Comparison of ENCODE assay signal across 1 cellular context in genomic region chr12:50764116-50764860, GRCh38.
A peak's percentile ranks its signal among the peaks of the same experiment; 100 is the strongest.
TF ChIP-seq lines count a peak whose summit lies in the region.

No MANE protein-coding gene starts in this region.

TF ChIP-seq in HepG2, 621 proteins besides CTCF, POLR2A, EP300 and RAD21 (continued from another document and continues in another):
- TF ChIP-seq, protein P1, sequence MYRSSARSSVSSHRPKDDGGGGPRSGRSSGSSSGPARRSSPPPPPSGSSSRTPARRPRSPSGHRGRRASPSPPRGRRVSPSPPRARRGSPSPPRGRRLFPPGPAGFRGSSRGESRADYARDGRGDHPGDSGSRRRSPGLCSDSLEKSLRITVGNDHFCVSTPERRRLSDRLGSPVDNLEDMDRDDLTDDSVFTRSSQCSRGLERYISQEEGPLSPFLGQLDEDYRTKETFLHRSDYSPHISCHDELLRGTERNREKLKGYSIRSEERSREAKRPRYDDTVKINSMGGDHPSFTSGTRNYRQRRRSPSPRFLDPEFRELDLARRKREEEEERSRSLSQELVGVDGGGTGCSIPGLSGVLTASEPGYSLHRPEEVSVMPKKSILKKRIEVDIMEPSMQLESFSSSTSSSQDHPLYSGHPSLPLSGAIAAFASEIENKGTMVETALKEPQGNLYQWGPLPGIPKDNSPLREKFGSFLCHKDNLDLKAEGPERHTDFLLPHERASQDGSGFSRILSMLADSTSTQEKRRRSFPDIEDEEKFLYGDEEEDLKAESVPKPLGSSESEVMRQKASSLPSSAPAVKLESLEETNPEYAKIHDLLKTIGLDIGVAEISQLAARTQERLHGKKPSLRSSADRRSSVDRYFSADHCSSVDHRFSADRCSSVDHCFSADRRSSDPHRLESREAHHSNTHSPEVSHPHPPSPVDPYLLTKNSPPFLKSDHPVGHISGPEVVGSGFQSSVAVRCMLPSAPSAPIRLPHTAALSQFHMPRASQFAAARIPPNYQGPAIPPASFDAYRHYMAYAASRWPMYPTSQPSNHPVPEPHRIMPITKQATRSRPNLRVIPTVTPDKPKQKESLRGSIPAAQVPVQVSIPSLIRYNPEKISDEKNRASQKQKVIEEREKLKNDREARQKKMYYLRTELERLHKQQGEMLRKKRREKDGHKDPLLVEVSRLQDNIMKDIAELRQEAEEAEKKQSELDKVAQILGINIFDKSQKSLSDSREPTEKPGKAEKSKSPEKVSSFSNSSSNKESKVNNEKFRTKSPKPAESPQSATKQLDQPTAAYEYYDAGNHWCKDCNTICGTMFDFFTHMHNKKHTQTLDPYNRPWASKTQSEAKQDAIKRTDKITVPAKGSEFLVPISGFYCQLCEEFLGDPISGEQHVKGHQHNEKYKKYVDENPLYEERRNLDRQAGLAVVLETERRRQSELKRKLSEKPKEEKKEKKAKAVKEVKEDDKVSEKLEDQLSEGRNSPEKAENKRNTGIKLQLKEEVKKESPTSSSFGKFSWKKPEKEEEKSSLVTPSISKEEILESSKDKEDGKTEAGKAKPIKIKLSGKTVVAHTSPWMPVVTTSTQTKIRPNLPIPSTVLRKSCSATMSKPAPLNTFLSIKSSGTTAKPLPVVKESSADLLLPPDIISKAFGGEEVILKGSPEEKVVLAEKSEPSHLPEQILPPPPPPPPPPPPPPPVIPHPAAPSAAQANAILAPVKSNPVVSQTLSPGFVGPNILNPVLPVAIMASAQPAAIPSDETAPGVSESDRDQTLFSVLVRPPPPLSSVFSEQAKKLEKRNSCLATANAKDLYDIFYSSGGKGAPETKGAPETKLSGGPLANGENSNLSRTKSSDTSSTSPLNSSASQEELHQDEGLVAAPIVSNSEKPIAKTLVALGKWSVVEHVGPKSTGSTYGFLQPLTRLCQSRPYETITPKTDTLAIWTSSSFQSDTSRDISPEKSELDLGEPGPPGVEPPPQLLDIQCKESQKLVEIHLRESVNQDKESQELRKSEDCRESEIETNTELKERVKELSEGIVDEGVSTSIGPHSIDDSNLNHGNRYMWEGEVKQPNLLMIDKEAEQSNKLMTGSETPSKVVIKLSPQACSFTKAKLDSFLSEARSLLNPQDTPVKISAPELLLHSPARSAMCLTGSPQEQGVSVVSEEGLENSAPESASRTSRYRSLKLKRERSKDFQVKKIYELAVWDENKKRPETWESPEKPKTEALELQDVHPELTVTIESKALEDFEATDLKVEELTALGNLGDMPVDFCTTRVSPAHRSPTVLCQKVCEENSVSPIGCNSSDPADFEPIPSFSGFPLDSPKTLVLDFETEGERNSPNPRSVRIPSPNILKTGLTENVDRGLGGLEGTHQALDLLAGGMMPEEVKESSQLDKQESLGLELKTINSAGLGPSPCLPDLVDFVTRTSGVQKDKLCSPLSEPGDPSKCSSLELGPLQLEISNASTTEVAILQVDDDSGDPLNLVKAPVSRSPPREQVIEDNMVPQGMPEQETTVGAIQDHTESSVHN (CRISPR knock-in tag; IDR thresholded peaks at IDR 0.05), result no peak
- no peak for TF ChIP-seq ZNF180 (CRISPR knock-in tag; IDR thresholded peaks at IDR 0.05; ENCODE audit: borderline replicate concordance, low read depth)
- no peak for TF ChIP-seq RARA (CRISPR knock-in tag; IDR thresholded peaks at IDR 0.05)
- TF ChIP-seq HNRNPLL (IDR thresholded peaks at IDR 0.05; ENCODE audit: low read depth, low read length, poor library complexity, severe bottlenecking), result peak; percentile 70
- TF ChIP-seq PHB2 (IDR thresholded peaks at IDR 0.05; ENCODE audit: partially characterized antibody), result no peak
- TF ChIP-seq, protein P2, sequence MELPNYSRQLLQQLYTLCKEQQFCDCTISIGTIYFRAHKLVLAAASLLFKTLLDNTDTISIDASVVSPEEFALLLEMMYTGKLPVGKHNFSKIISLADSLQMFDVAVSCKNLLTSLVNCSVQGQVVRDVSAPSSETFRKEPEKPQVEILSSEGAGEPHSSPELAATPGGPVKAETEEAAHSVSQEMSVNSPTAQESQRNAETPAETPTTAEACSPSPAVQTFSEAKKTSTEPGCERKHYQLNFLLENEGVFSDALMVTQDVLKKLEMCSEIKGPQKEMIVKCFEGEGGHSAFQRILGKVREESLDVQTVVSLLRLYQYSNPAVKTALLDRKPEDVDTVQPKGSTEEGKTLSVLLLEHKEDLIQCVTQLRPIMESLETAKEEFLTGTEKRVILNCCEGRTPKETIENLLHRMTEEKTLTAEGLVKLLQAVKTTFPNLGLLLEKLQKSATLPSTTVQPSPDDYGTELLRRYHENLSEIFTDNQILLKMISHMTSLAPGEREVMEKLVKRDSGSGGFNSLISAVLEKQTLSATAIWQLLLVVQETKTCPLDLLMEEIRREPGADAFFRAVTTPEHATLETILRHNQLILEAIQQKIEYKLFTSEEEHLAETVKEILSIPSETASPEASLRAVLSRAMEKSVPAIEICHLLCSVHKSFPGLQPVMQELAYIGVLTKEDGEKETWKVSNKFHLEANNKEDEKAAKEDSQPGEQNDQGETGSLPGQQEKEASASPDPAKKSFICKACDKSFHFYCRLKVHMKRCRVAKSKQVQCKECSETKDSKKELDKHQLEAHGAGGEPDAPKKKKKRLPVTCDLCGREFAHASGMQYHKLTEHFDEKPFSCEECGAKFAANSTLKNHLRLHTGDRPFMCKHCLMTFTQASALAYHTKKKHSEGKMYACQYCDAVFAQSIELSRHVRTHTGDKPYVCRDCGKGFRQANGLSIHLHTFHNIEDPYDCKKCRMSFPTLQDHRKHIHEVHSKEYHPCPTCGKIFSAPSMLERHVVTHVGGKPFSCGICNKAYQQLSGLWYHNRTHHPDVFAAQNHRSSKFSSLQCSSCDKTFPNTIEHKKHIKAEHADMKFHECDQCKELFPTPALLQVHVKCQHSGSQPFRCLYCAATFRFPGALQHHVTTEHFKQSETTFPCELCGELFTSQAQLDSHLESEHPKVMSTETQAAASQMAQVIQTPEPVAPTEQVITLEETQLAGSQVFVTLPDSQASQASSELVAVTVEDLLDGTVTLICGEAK (IDR thresholded peaks at IDR 0.05), result no peak
- TF ChIP-seq, protein P2 (CRISPR knock-in tag; IDR thresholded peaks at IDR 0.05), result peak; percentile 2; the same call in 1 of the 2 replicates
- TF ChIP-seq CBX1 (IDR thresholded peaks at IDR 0.05; ENCODE audit: low read depth), result no peak
- TF ChIP-seq GFI1 (CRISPR knock-in tag; IDR thresholded peaks at IDR 0.05; ENCODE audit: borderline replicate concordance), result 0 out of 2 replicates have a peak, but pooled peaks have one; percentile 20
- no peak for TF ChIP-seq SMAD1 (CRISPR knock-in tag; IDR thresholded peaks at IDR 0.05; ENCODE audit: borderline replicate concordance, low read depth)
- no peak for TF ChIP-seq TEAD3 (CRISPR knock-in tag; optimal IDR thresholded peaks at IDR 0.05; ENCODE audit: borderline replicate concordance)
- TF ChIP-seq TERF1 (CRISPR knock-in tag; IDR thresholded peaks at IDR 0.05), result no peak
- TF ChIP-seq IKZF5 (CRISPR knock-in tag; IDR thresholded peaks at IDR 0.05), result peak; percentile 41; the same call in 1 of the 2 replicates
- TF ChIP-seq REPIN1 (CRISPR knock-in tag; IDR thresholded peaks at IDR 0.05; ENCODE audit: borderline replicate concordance, low read depth), result 0 out of 2 replicates have a peak, but pooled peaks have one; percentile 36
- TF ChIP-seq, protein P3, sequence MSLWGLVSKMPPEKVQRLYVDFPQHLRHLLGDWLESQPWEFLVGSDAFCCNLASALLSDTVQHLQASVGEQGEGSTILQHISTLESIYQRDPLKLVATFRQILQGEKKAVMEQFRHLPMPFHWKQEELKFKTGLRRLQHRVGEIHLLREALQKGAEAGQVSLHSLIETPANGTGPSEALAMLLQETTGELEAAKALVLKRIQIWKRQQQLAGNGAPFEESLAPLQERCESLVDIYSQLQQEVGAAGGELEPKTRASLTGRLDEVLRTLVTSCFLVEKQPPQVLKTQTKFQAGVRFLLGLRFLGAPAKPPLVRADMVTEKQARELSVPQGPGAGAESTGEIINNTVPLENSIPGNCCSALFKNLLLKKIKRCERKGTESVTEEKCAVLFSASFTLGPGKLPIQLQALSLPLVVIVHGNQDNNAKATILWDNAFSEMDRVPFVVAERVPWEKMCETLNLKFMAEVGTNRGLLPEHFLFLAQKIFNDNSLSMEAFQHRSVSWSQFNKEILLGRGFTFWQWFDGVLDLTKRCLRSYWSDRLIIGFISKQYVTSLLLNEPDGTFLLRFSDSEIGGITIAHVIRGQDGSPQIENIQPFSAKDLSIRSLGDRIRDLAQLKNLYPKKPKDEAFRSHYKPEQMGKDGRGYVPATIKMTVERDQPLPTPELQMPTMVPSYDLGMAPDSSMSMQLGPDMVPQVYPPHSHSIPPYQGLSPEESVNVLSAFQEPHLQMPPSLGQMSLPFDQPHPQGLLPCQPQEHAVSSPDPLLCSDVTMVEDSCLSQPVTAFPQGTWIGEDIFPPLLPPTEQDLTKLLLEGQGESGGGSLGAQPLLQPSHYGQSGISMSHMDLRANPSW (CRISPR knock-in tag; IDR thresholded peaks at IDR 0.05; ENCODE audit: borderline replicate concordance), result no peak
- peak; percentile 43; the same call in 1 of the 2 replicates for TF ChIP-seq ZNF790 (CRISPR knock-in tag; IDR thresholded peaks at IDR 0.05; ENCODE audit: borderline replicate concordance)
- no peak; the same call in 1 of the 2 replicates for TF ChIP-seq ZNF431 (CRISPR knock-in tag; IDR thresholded peaks at IDR 0.05; ENCODE audit: borderline replicate concordance, low read depth)
- TF ChIP-seq PRPF4 (IDR thresholded peaks at IDR 0.05; ENCODE audit: low read depth, low read length, poor library complexity, severe bottlenecking), result no peak
- TF ChIP-seq GLI4 (CRISPR knock-in tag; IDR thresholded peaks at IDR 0.05; ENCODE audit: borderline replicate concordance), result no peak
- no peak for TF ChIP-seq RFX3 (CRISPR knock-in tag; IDR thresholded peaks at IDR 0.05)
- no peak for TF ChIP-seq CHCHD3 (CRISPR knock-in tag; IDR thresholded peaks at IDR 0.05)
- TF ChIP-seq, protein P4, sequence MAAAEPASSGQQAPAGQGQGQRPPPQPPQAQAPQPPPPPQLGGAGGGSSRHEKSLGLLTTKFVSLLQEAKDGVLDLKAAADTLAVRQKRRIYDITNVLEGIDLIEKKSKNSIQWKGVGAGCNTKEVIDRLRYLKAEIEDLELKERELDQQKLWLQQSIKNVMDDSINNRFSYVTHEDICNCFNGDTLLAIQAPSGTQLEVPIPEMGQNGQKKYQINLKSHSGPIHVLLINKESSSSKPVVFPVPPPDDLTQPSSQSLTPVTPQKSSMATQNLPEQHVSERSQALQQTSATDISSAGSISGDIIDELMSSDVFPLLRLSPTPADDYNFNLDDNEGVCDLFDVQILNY (CRISPR knock-in tag; conservative IDR thresholded peaks at IDR 0.05), result no peak
- no peak for TF ChIP-seq REST (IDR thresholded peaks at IDR 0.05; ENCODE audit: borderline replicate concordance in 1 of 2, low read depth in 1 of 2, low read length in 2 of 2)
